8 cellular contexts compared by ENCODE assay signal in genomic region chr2:173077506-173078177, GRCh38. TPM values are rescaled to one million over a fixed set of nuclear protein-coding genes. Genes with fewer than 3 reads are reported as not detected.
A peak's percentile ranks its signal among the peaks of the same experiment; 100 is the strongest.
DNase-seq lines count a peak whose midpoint lies in the region; ATAC-seq lines count a peak whose summit lies in the region.
"Had no signal": no experiment of that assay in that cellular context is flagged by ENCODE, and none has a peak within 500 bp of the region (broad histone marks: within the 10 kb centered on the region; RNA-seq: fewer than 3 reads in every experiment).

No MANE protein-coding gene starts in this region.

- DNase-seq in HCEC 1CT (peak; percentile 79), RPMI7951 (ENCODE audit: low read depth) (peak; percentile 29), fibroblast of gingiva (ENCODE audit: low read depth) (peak; percentile 50)
- DNase-seq: NCI-H187 treated with DMSO at 0.1 percent for 48 hours had no signal

- H3K4me3 ChIP-seq in skeletal muscle satellite cell (ENCODE audit: low read length) = peak overlapping the region; percentile 87

- peak overlapping the region; percentile 78 for H3K4me2 ChIP-seq in skeletal muscle satellite cell (ENCODE audit: low read length)

- H3K36me3 ChIP-seq in skeletal muscle satellite cell (ENCODE audit: insufficient read depth, low read length) = no peaks in the 10 kb centered on the region

- peak overlapping the region; percentile 96 for H3K9ac ChIP-seq in skeletal muscle satellite cell (ENCODE audit: low read depth, low read length)

- ATAC-seq in HG02610 (IDR thresholded peaks at IDR 0.05; ENCODE audit: unreplicated experiment) (no peak), GM18907 (IDR thresholded peaks at IDR 0.05; ENCODE audit: unreplicated experiment) (no peak), GM21576 (IDR thresholded peaks at IDR 0.05; ENCODE audit: unreplicated experiment) (no peak)

- no peaks in the 10 kb centered on the region for H3K9me3 ChIP-seq in skeletal muscle satellite cell (replicated peaks; ENCODE audit: low read length)

- H3K27me3 ChIP-seq in skeletal muscle satellite cell (ENCODE audit: control insufficient read depth, insufficient read depth, low read length) = no peaks in the 10 kb centered on the region

- peaks cover 42% of the 10 kb centered on the region for H3K4me1 ChIP-seq in skeletal muscle satellite cell (ENCODE audit: control insufficient read depth, insufficient read depth, low read length)

RNA-seq across cellular contexts. Expression of gene MAP3K20, which starts 2.0 kb away (rescaled TPM):
- total RNA-seq in RPMI7951 (2014; rRNA removed; shearing (Covaris generic)) = 37.8 and 46.0 TPM in 2 replicates
- 62.3 and 98.9 TPM in 2 replicates for total RNA-seq in skeletal muscle satellite cell (2012; rRNA removed)

Comparison
In these comparisons a context has a peak if more than half of its experiments do, and no peak if none do; other contexts are left out.
1. DNase-seq: peak in every context shown above with its lines; median percentile 79 in HCEC 1CT; 50 in fibroblast of gingiva; 29 in RPMI7951.